23 cellular contexts compared by ENCODE assay signal in the genomic region with DNA sequence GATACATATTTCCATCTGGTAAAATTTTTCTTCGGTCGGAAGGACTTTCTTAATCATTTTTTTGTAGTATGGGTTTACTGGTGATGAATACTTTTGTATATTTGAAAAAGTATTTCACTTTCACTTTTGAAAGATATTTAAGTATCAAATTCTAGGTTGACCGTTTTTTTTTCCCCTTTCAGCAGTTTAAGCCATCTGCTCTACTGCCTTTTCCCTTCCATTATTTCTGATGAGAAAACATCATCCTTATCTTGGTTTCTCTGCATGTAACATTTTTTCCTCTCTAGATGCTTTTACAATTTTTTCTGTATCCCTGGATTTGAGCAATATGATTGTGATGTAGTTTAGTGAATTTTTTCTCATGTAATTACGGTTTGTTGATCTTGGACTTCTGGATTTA.
"Had no signal": no experiment of that assay in that cellular context is flagged by ENCODE, and none has a peak within 500 bp of the region (broad histone marks: within the 10 kb centered on the region; RNA-seq: fewer than 3 reads in every experiment).

No MANE protein-coding gene starts in this region.

- H3K4me3 ChIP-seq: esophagus muscularis mucosa, lower lobe of right lung, ovary, psoas muscle, right atrium auricular region, thoracic aorta, vagina had no signal

- H3K9me3 ChIP-seq: esophagus muscularis mucosa, lower lobe of right lung, ovary, psoas muscle, right atrium auricular region, thoracic aorta, vagina had no signal

- H3K27ac ChIP-seq: esophagus muscularis mucosa, lower lobe of right lung, ovary, psoas muscle, right atrium auricular region, spleen, thoracic aorta, vagina had no signal

- DNase-seq: activated CD4-positive, alpha-beta memory T cell treated with anti-CD3 and anti-CD28 coated beads for 36 hours; activated CD4-positive, alpha-beta T cell treated with anti-CD3 and anti-CD28 coated beads for 48 hours; activated CD8-positive, alpha-beta memory T cell treated with anti-CD3 and anti-CD28 coated beads, Interleukin-2, amount 10 ng/mL, durations not matched to agents 7 days and 5 days; activated effector memory CD4-positive, alpha-beta T cell treated with anti-CD3 and anti-CD28 coated beads, Interleukin-2, amount 50 U/mL, for 16 hours; activated naive CD4-positive, alpha-beta T cell treated with anti-CD3 and anti-CD28 coated beads, Interleukin-2, amount 10 ng/mL, durations not matched to agents 7 days and 5 days; activated T-cell treated with anti-CD3 and anti-CD28 coated beads for 4 hours; anterior cingulate cortex; central memory CD4-positive, alpha-beta T cell; effector memory CD4-positive, alpha-beta T cell; foreskin fibroblast; kidney; lower lobe of right lung; midbrain; natural killer cell; ovary; psoas muscle; spleen; stimulated activated CD4-positive, alpha-beta T cell treated with anti-CD3 and anti-CD28 coated beads, Interleukin-4, amount 100 ng/mL, for 1 hour; stimulated activated naive CD4-positive, alpha-beta T cell had no signal

- H3K36me3 ChIP-seq: esophagus muscularis mucosa, lower lobe of right lung, ovary, right atrium auricular region, spleen, thoracic aorta, vagina had no signal

- H3K27me3 ChIP-seq: esophagus muscularis mucosa, ovary, right atrium auricular region, spleen, vagina had no signal

- ATAC-seq: activated CD8-positive, alpha-beta memory T cell treated with anti-CD3 and anti-CD28 coated beads, Interleukin-2, amount 10 ng/mL, durations not matched to agents 7 days and 5 days; lower lobe of right lung; natural killer cell; psoas muscle had no signal

- H3K4me1 ChIP-seq: esophagus muscularis mucosa, lower lobe of right lung, psoas muscle, right atrium auricular region, spleen, vagina had no signal
